In genomic region chr19:47573076-47574026, GRCh38 we compare ENCODE assay signal across 1 cellular context.
A peak's percentile ranks its signal among the peaks of the same experiment; 100 is the strongest.
TF ChIP-seq lines count a peak whose summit lies in the region.

TSS of gene ZNF541 (minus strand) at chr19:47573148. CDS start at chr19:47555856, 17,292 bp downstream.

TF ChIP-seq in H1, 55 proteins besides CTCF, POLR2A, EP300 and RAD21:
- peak; percentile 67 for TF ChIP-seq MAX (IDR thresholded peaks at IDR 0.05)
- no peak for TF ChIP-seq TBP (IDR thresholded peaks at IDR 0.05; ENCODE audit: low read depth, low read length)
- no peak for TF ChIP-seq JUN (IDR thresholded peaks at IDR 0.05; ENCODE audit: low read depth, low read length)
- peak; percentile 97 for TF ChIP-seq E2F6 (IDR thresholded peaks at IDR 0.05)
- TF ChIP-seq EZH2 (IDR thresholded peaks at IDR 0.05; ENCODE audit: low read depth, low read length, severe bottlenecking) = no peak
- no peak for TF ChIP-seq ZNF274 (IDR thresholded peaks at IDR 0.05; ENCODE audit: borderline replicate concordance, extremely low read depth, low read length)
- TF ChIP-seq CTBP2 (IDR thresholded peaks at IDR 0.05; ENCODE audit: borderline replicate concordance, insufficient read depth, insufficient read length, low read length) = no peak
- TF ChIP-seq FOSL1 (IDR thresholded peaks at IDR 0.05; ENCODE audit: insufficient read depth, low read depth, low read length) = no peak
